Comparison of ENCODE assay signal across 12 cellular contexts in genomic region chr14:102221026-102221425, GRCh38.
DNase-seq lines count a peak whose midpoint lies in the region; TF ChIP-seq lines count a peak whose summit lies in the region.
"Had no signal": no experiment of that assay in that cellular context is flagged by ENCODE, and none has a peak within 500 bp of the region (broad histone marks: within the 10 kb centered on the region; RNA-seq: fewer than 3 reads in every experiment).

No MANE protein-coding gene starts in this region.

- H3K4me3 ChIP-seq in AG04450 (ENCODE audit: low read depth, low read length) (no peak overlapping the region), fibroblast of pulmonary artery (replicated peaks; ENCODE audit: low read depth, low read length) (no peak overlapping the region)
- no peak overlapping the region for H3K4me3 ChIP-seq in effector memory CD4-positive, alpha-beta T cell (ENCODE audit: insufficient read depth, low read depth, low read length, poor library complexity, severe bottlenecking)
- H3K4me3 ChIP-seq: stomach had no signal

- POLR2A ChIA-PET in AG04450 (lab: Yijun Ruan, JAX), result no interaction called here

- DNase-seq in AG04450 (ENCODE audit: low read depth, low spot score) (no peak), ELR (ENCODE audit: low read depth) (peak; percentile 93), RPMI7951 (ENCODE audit: low read depth) (peak; percentile 23), fibroblast of pulmonary artery (ENCODE audit: low read depth) (peak; percentile 27), DMS53 (lab: John Stamatoyannopoulos, UW) (no peak)
- DNase-seq in effector memory CD4-positive, alpha-beta T cell, result no peak
- DNase-seq in stimulated activated naive CD4-positive, alpha-beta T cell treated with Interleukin-2 at 50 U/mL for 16 hours (lab: John Stamatoyannopoulos, UW), result no peak
- DNase-seq: activated CD4-positive, CD25-positive, alpha-beta regulatory T cell treated with anti-CD3 and anti-CD28 coated beads, Interleukin-2, amount 50 U/mL, for 72 hours; CD4-positive, alpha-beta memory T cell; effector CD4-positive, alpha-beta T cell; right cardiac atrium; stomach had no signal

- H3K36me3 ChIP-seq in effector memory CD4-positive, alpha-beta T cell (ENCODE audit: control insufficient read depth, insufficient read depth, low read length), result no peaks in the 10 kb centered on the region

- H3K9me3 ChIP-seq in AG04450 (ENCODE audit: control insufficient read depth, insufficient read depth, low read length), result peaks cover 3% of the 10 kb centered on the region; the same call in 1 of the 2 replicates
- no peaks in the 10 kb centered on the region for H3K9me3 ChIP-seq in effector memory CD4-positive, alpha-beta T cell (ENCODE audit: control insufficient read depth, low read length)
- H3K9me3 ChIP-seq: stomach had no signal

- H3K4me1 ChIP-seq in effector memory CD4-positive, alpha-beta T cell (ENCODE audit: control insufficient read depth, insufficient read depth, low read length, poor library complexity, severe bottlenecking), result no peaks in the 10 kb centered on the region

- H3K27me3 ChIP-seq in AG04450 (ENCODE audit: control insufficient read depth, insufficient read depth, low read length), result no peaks in the 10 kb centered on the region
- no peaks in the 10 kb centered on the region for H3K27me3 ChIP-seq in effector memory CD4-positive, alpha-beta T cell (replicated peaks; ENCODE audit: control insufficient read depth, insufficient read depth, low read length, poor library complexity, severe bottlenecking)
- H3K27me3 ChIP-seq: stomach had no signal

- TF ChIP-seq CTCF in AG04450 (IDR thresholded peaks at IDR 0.05; ENCODE audit: low read depth, low read length) (no peak), fibroblast of pulmonary artery (IDR thresholded peaks at IDR 0.05; ENCODE audit: low read length, missing control alignments) (no peak)

- peak overlapping the region; percentile 11 for H3K27ac ChIP-seq in AG04450 (ENCODE audit: low read depth, low read length)
- H3K27ac ChIP-seq in effector memory CD4-positive, alpha-beta T cell (ENCODE audit: insufficient read depth, low read length, poor library complexity, severe bottlenecking), result no peak overlapping the region

- CTCF ChIA-PET in AG04450 (lab: Charles Lee), result interaction anchor here (1.3 kb wide), 1 partner anchor 93 kb away, joined by 4 read pairs; no protein-coding TSS in a partner anchor

Comparison
In these comparisons a context has a peak if more than half of its experiments do, and no peak if none do; other contexts are left out.
1. DNase-seq: peak in ELR (single experiment), RPMI7951 (single experiment) and fibroblast of pulmonary artery (single experiment); none in AG04450 (single experiment), effector memory CD4-positive, alpha-beta T cell (0 of 3), stimulated activated naive CD4-positive, alpha-beta T cell treated with Interleukin-2 at 50 U/mL for 16 hours (single experiment) and DMS53 (single experiment).